Comparison of ENCODE assay signal across 31 cellular contexts in the genomic region with DNA sequence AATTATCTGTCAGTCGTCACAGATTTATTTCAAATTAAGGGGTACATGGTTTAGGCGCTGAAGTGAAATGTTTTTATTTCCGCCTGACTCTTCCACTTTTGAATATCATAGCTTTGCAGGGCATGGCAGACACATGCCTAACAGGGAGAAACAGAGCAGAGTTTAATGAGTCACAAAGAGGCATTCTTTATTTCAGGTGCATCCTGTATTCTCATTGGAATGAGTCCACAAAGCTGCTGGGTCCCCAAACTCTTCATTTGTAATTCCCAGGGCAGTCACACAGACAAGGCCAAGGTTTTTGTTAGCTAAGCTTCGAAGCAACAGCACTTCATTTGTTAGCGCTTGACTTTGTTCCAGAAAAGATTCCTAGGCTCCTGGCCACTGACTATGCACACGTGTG. TPM values are rescaled to one million over a fixed set of nuclear protein-coding genes. Genes with fewer than 3 reads are reported as not detected.
A peak's percentile ranks its signal among the peaks of the same experiment; 100 is the strongest.
DNase-seq lines count a peak whose midpoint lies in the region; ATAC-seq, FAIRE-seq and TF ChIP-seq lines count a peak whose summit lies in the region.
"Had no signal": no experiment of that assay in that cellular context is flagged by ENCODE, and none has a peak within 500 bp of the region (broad histone marks: within the 10 kb centered on the region; RNA-seq: fewer than 3 reads in every experiment).

No MANE protein-coding gene starts in this region.

- H4K20me1 ChIP-seq in mammary epithelial cell (ENCODE audit: insufficient read depth, low read length) = no peaks in the 10 kb centered on the region
- H4K20me1 ChIP-seq: BLaER1 treated with 17β-estradiol and CSF1 and Interleukin-3, amounts not matched to agents 10 nM and 100 nM had no signal

- no peak for TF ChIP-seq POLR2A in breast epithelium (IDR thresholded peaks at IDR 0.05)

- no peak overlapping the region for H2AFZ ChIP-seq in mammary epithelial cell (ENCODE audit: low read depth, low read length)

- no peaks in the 10 kb centered on the region for H3K79me2 ChIP-seq in mammary epithelial cell (ENCODE audit: insufficient read depth, low read length)

- intact Hi-C loops in mammary epithelial cell (cut with micrococcal nuclease) (no loop called here), breast epithelium (cut with DNase I; ENCODE audit: low total_unique reads) (no loop called here), tibial artery (cut with DNase I; ENCODE audit: low total_unique reads) (no loop called here)

- H3K4me3 ChIP-seq in mammary epithelial cell (replicated peaks in 1 of 3; ENCODE audit: insufficient read depth in 1 of 3, low read depth in 2 of 3, low read length in 3 of 3) (no peak overlapping the region), breast epithelium (no peak overlapping the region), bronchial epithelial cell (ENCODE audit: low read depth, low read length) (no peak overlapping the region), tibial artery (no peak overlapping the region)
- H3K4me3 ChIP-seq: BLaER1 treated with 17β-estradiol and CSF1 and Interleukin-3, amounts not matched to agents 10 nM and 100 nM; K562; Peyer's patch; SJCRH30 had no signal

- H3K36me3 ChIP-seq in mammary epithelial cell (ENCODE audit: insufficient read depth, low read length) (no peaks in the 10 kb centered on the region), breast epithelium (no peaks in the 10 kb centered on the region), bronchial epithelial cell (ENCODE audit: control insufficient read depth, insufficient read depth, low read length) (no peaks in the 10 kb centered on the region), tibial artery (no peaks in the 10 kb centered on the region)
- H3K36me3 ChIP-seq: BLaER1 treated with 17β-estradiol and CSF1 and Interleukin-3, amounts not matched to agents 10 nM and 100 nM; Peyer's patch; SJCRH30 had no signal

- H3K27me3 ChIP-seq in mammary epithelial cell (ENCODE audit: insufficient read depth, low read length) (no peaks in the 10 kb centered on the region), breast epithelium (no peaks in the 10 kb centered on the region), bronchial epithelial cell (ENCODE audit: control insufficient read depth, insufficient read depth, low read length) (no peaks in the 10 kb centered on the region), foreskin keratinocyte (peaks cover 3% of the 10 kb centered on the region), tibial artery (no peaks in the 10 kb centered on the region)
- H3K27me3 ChIP-seq: BLaER1 treated with 17β-estradiol and CSF1 and Interleukin-3, amounts not matched to agents 10 nM and 100 nM; Peyer's patch; SJCRH30 had no signal

- in situ Hi-C loops in mammary epithelial cell (cut with MboI; ENCODE audit: low sequenced_read_pairs in 2 of 2) = no loop called here

- ATAC-seq in foreskin keratinocyte (peak; percentile 65), GM18873 (IDR thresholded peaks at IDR 0.05; ENCODE audit: low FRiP score, unreplicated experiment) (no peak), HG02970 (IDR thresholded peaks at IDR 0.05; ENCODE audit: low FRiP score, unreplicated experiment) (no peak)
- ATAC-seq: HCT116, K562, SK-N-SH treated with all-trans-retinoic acid at 6 μM for 48 hours had no signal

- no peaks in the 10 kb centered on the region for H3K4me1 ChIP-seq in mammary epithelial cell (ENCODE audit: insufficient read depth, low read length)
- no peaks in the 10 kb centered on the region for H3K4me1 ChIP-seq in breast epithelium
- H3K4me1 ChIP-seq in foreskin keratinocyte = no peaks in the 10 kb centered on the region
- H3K4me1 ChIP-seq in tibial artery = no peaks in the 10 kb centered on the region
- H3K4me1 ChIP-seq: BLaER1 treated with 17β-estradiol and CSF1 and Interleukin-3, amounts not matched to agents 10 nM and 100 nM; Peyer's patch; SJCRH30 had no signal

- WGBS in mammary epithelial cell (ENCODE audit: low coverage, missing lambda C conversion rate) = 56% methylated on average over 6 of the region's 6 CpGs

- H3K27ac ChIP-seq in mammary epithelial cell (ENCODE audit: insufficient read depth, low read depth, low read length) (no peak overlapping the region), breast epithelium (no peak overlapping the region), foreskin keratinocyte (no peak overlapping the region), tibial artery (no peak overlapping the region)
- H3K27ac ChIP-seq: BLaER1 treated with 17β-estradiol and CSF1 and Interleukin-3, amounts not matched to agents 10 nM and 100 nM; Peyer's patch; SJCRH30 had no signal

- dilution Hi-C loops in mammary epithelial cell (cut with HindIII; ENCODE audit: low sequenced_read_pairs) = no loop called here

- FAIRE-seq in bronchial epithelial cell (lab: Jason Lieb, UNC) = no peak
- FAIRE-seq: A204.1, D721Med, K562 had no signal

- no peak for TF ChIP-seq CTCF in mammary epithelial cell (conservative IDR thresholded peaks at IDR 0.05 in 1 of 2, IDR thresholded peaks at IDR 0.05 in 1 of 2; ENCODE audit: extremely low read depth in 1 of 2, insufficient read depth in 1 of 2, low read depth in 1 of 2, low read length in 2 of 2)
- no peak for TF ChIP-seq CTCF in breast epithelium (IDR thresholded peaks at IDR 0.05)
- TF ChIP-seq CTCF in bronchial epithelial cell (IDR thresholded peaks at IDR 0.05; ENCODE audit: insufficient read depth, low read length, severe bottlenecking) = no peak
- no peak for TF ChIP-seq CTCF in foreskin keratinocyte (conservative IDR thresholded peaks at IDR 0.05)
- no peak for TF ChIP-seq CTCF in tibial artery (IDR thresholded peaks at IDR 0.05)

- CTCF ChIA-PET in mammary epithelial cell (lab: Charles Lee; ENCODE audit: low non-redundant PET) = no interaction called here

- DNase-seq in mammary epithelial cell (peak; percentile 32), breast epithelium (ENCODE audit: low spot score in 2 of 2) (no peak), bronchial epithelial cell (ENCODE audit: low read depth) (peak; percentile 24), foreskin keratinocyte (peak; percentile 6 to 60), SHP77 (lab: John Stamatoyannopoulos, UW) (no peak), tibial artery (no peak)
- DNase-seq: AML-193; CD4-positive, alpha-beta T cell; GOT3; Kasumi-1; NCI-H1092 treated with DMSO at 0.1 percent for 48 hours; NCI-H1436 treated with DMSO at 0.1 percent for 48 hours; NCI-H2029; NCI-H446; NCI-H526; Peyer's patch; SJCRH30 had no signal

- H3K9me3 ChIP-seq in mammary epithelial cell (replicated peaks; ENCODE audit: insufficient read depth, low read length) = no peaks in the 10 kb centered on the region
- no peaks in the 10 kb centered on the region for H3K9me3 ChIP-seq in breast epithelium
- H3K9me3 ChIP-seq in tibial artery = no peaks in the 10 kb centered on the region
- H3K9me3 ChIP-seq: BLaER1 treated with 17β-estradiol and CSF1 and Interleukin-3, amounts not matched to agents 10 nM and 100 nM; Peyer's patch; SJCRH30 had no signal

- no TSS peak for BruUV-seq in mammary epithelial cell (replicated peaks; lab: Mats Ljungman, UMichigan)

- H3K4me2 ChIP-seq in mammary epithelial cell (ENCODE audit: insufficient read depth, low read depth, low read length) = no peak overlapping the region
- H3K4me2 ChIP-seq: BLaER1 treated with 17β-estradiol and CSF1 and Interleukin-3, amounts not matched to agents 10 nM and 100 nM had no signal

- H3K9ac ChIP-seq in mammary epithelial cell (ENCODE audit: insufficient read depth, low read length) = no peak overlapping the region
- H3K9ac ChIP-seq: BLaER1 treated with 17β-estradiol and CSF1 and Interleukin-3, amounts not matched to agents 10 nM and 100 nM had no signal

RNA-seq across cellular contexts. Expression of a gene that starts 4.4 kb away (rescaled TPM):
- total RNA-seq in mammary epithelial cell = not detected
- not detected for polyA plus RNA-seq in mammary epithelial cell
- polyA minus RNA-seq in mammary epithelial cell = not detected
- not detected for total RNA-seq in breast epithelium
- not detected in 2 replicates for total RNA-seq in bronchial epithelial cell
- total RNA-seq in foreskin keratinocyte = not detected in 2 replicates
- not detected in 2 replicates for polyA plus RNA-seq in foreskin keratinocyte
- total RNA-seq: CD4-positive, alpha-beta T cell; Daoy; G401; HT-29; K562; M059J; OCI-LY7; Peyer's patch; SJCRH30 had no signal
- polyA plus RNA-seq: AG04450, K562 had no signal

Comparison
In these comparisons a context has a peak if more than half of its experiments do, and no peak if none do; other contexts are left out.
1. DNase-seq: peak in mammary epithelial cell (single experiment), bronchial epithelial cell (single experiment) and foreskin keratinocyte (2 of 2); none in breast epithelium (0 of 2), SHP77 (0 of 2) and tibial artery (0 of 2).